ENCODE assay signal across 8 cellular contexts in genomic region chr17:59837362-59838195, GRCh38. TPM values are rescaled to one million over a fixed set of nuclear protein-coding genes. Genes with fewer than 3 reads are reported as not detected.
A peak's percentile ranks its signal among the peaks of the same experiment; 100 is the strongest.
DNase-seq lines count a peak whose midpoint lies in the region; ATAC-seq and TF ChIP-seq lines count a peak whose summit lies in the region.

No MANE protein-coding gene starts in this region.

- H3K4me3 ChIP-seq in CD8-positive, alpha-beta memory T cell (ENCODE audit: low read length): peak overlapping the region; percentile 85
- H3K4me3 ChIP-seq in epithelial cell of proximal tubule (ENCODE audit: low read depth, low read length) (peak overlapping the region; percentile 77), mucosa of rectum (ENCODE audit: low read length in 2 of 2) (peak overlapping the region; percentile 96 to 100), upper lobe of left lung (peak overlapping the region; percentile 44 to 66 (median 54))

- no peaks in the 10 kb centered on the region for H3K9me3 ChIP-seq in CD8-positive, alpha-beta memory T cell (ENCODE audit: low read length)
- H3K9me3 ChIP-seq in mucosa of rectum (ENCODE audit: control insufficient read depth in 2 of 2, low read length in 2 of 2) (no peaks in the 10 kb centered on the region), upper lobe of left lung (no peaks in the 10 kb centered on the region)

- H3K27ac ChIP-seq in CD8-positive, alpha-beta memory T cell (ENCODE audit: low read depth, low read length): peak overlapping the region; percentile 95
- H3K27ac ChIP-seq in mucosa of rectum (ENCODE audit: low read depth in 2 of 2, low read length in 2 of 2): peak overlapping the region; percentile 100
- H3K27ac ChIP-seq in upper lobe of left lung: peak overlapping the region; percentile 93 to 96 (median 93)

- DNase-seq in CD8-positive, alpha-beta memory T cell: peak; percentile 46 to 86 (median 66)
- peak; percentile 96 for DNase-seq in NCI-H69 (lab: John Stamatoyannopoulos, UW)
- DNase-seq in activated CD8-positive, alpha-beta T cell treated with anti-CD3 and anti-CD28 coated beads for 36 hours: peak; percentile 82
- peak; percentile 99 for DNase-seq in epithelial cell of proximal tubule (ENCODE audit: low read depth)
- peak in 1 of 2 donors; percentile 83 for DNase-seq in upper lobe of left lung

- no peaks in the 10 kb centered on the region for H3K36me3 ChIP-seq in CD8-positive, alpha-beta memory T cell (ENCODE audit: insufficient read depth, low read length)
- H3K36me3 ChIP-seq in mucosa of rectum (ENCODE audit: control insufficient read depth in 2 of 2, insufficient read depth in 2 of 2, low read length in 2 of 2) (peaks cover 21 to 22% of the 10 kb centered on the region in 2 donors), upper lobe of left lung (peaks cover 0 to 38% (median 5%) of the 10 kb centered on the region in 4 donors)

- TF ChIP-seq POLR2A in upper lobe of left lung (IDR thresholded peaks at IDR 0.05): peak in 3 of 4 donors; percentile 83 to 94 (median 93)

- intact Hi-C loops in activated CD8-positive, alpha-beta T cell treated with anti-CD3 and anti-CD28 coated beads for 36 hours (cut with micrococcal nuclease): loop anchor here (1.0 to 2.0 kb wide), 2 partner anchors 8 to 51 kb away; no protein-coding TSS in a partner anchor

- peaks cover 48 to 63% (median 61%) of the 10 kb centered on the region in 3 donors for H3K4me1 Mint-ChIP-seq in CD8-positive, alpha-beta memory T cell
- H3K4me1 Mint-ChIP-seq in activated CD8-positive, alpha-beta T cell treated with anti-CD3 and anti-CD28 coated beads for 36 hours (ENCODE audit: low read depth): peaks cover 29% of the 10 kb centered on the region

- peak; percentile 81 to 98 (median 92) for TF ChIP-seq EP300 in upper lobe of left lung (IDR thresholded peaks at IDR 0.05)

- peak overlapping the region; percentile 93 to 100 (median 96) for H3K27ac Mint-ChIP-seq in CD8-positive, alpha-beta memory T cell
- H3K27ac Mint-ChIP-seq in activated CD8-positive, alpha-beta T cell treated with anti-CD3 and anti-CD28 coated beads for 36 hours: peak overlapping the region; percentile 99

- H3K4me1 ChIP-seq in CD8-positive, alpha-beta memory T cell (ENCODE audit: insufficient read depth, low read length): peaks cover 9% of the 10 kb centered on the region
- peaks cover 5 to 16% of the 10 kb centered on the region in 2 donors for H3K4me1 ChIP-seq in mucosa of rectum (ENCODE audit: control insufficient read depth in 2 of 2, insufficient read depth in 2 of 2, low read length in 2 of 2)
- H3K4me1 ChIP-seq in upper lobe of left lung: peaks cover 11 to 41% (median 22%) of the 10 kb centered on the region in 4 donors

- H3K36me3 Mint-ChIP-seq in CD8-positive, alpha-beta memory T cell: peaks cover 0 to 37% (median 6%) of the 10 kb centered on the region in 3 donors
- peaks cover 67% of the 10 kb centered on the region for H3K36me3 Mint-ChIP-seq in activated CD8-positive, alpha-beta T cell treated with anti-CD3 and anti-CD28 coated beads for 36 hours (ENCODE audit: low read depth)

- H3K9ac ChIP-seq in mucosa of rectum (ENCODE audit: low read depth in 1 of 2, low read length in 2 of 2): peak overlapping the region; percentile 99 to 100

- 1 to 4% methylated on average over 8 of the region's 8 CpGs for WGBS in upper lobe of left lung, 2 donors

- ATAC-seq in GM19043 (IDR thresholded peaks at IDR 0.05; ENCODE audit: low read depth, unreplicated experiment) (peak; percentile 78), HG03175 (IDR thresholded peaks at IDR 0.05; ENCODE audit: unreplicated experiment) (peak; percentile 86), upper lobe of left lung (ENCODE audit: low FRiP score in 2 of 2) (peak; percentile 89 to 96)
- ATAC-seq in activated CD8-positive, alpha-beta T cell treated with anti-CD3 and anti-CD28 coated beads for 36 hours: peak; percentile 86

- no peaks in the 10 kb centered on the region for H3K27me3 ChIP-seq in CD8-positive, alpha-beta memory T cell (ENCODE audit: insufficient read depth, low read length, poor library complexity, severe bottlenecking)
- no peaks in the 10 kb centered on the region for H3K27me3 ChIP-seq in mucosa of rectum (ENCODE audit: control insufficient read depth in 2 of 2, insufficient read depth in 2 of 2, low read length in 2 of 2)
- no peaks in the 10 kb centered on the region for H3K27me3 ChIP-seq in upper lobe of left lung

- CTCF ChIA-PET in CD8-positive, alpha-beta memory T cell (lab: Charles Lee): interaction anchor here (1.0 to 7.7 kb wide), 8 partner anchors 12 to 90 kb away, joined by 3 to 64 read pairs (median 6); no protein-coding TSS in a partner anchor
- CTCF ChIA-PET in activated CD8-positive, alpha-beta T cell treated with anti-CD3 and anti-CD28 coated beads for 36 hours (lab: Charles Lee): interaction anchor here (1.0 to 5.8 kb wide), 6 partner anchors 10 to 85 kb away, joined by 3 to 51 read pairs (median 7); no protein-coding TSS in a partner anchor

- H3K27me3 Mint-ChIP-seq in CD8-positive, alpha-beta memory T cell: no peaks in the 10 kb centered on the region
- peaks cover 2% of the 10 kb centered on the region for H3K27me3 Mint-ChIP-seq in activated CD8-positive, alpha-beta T cell treated with anti-CD3 and anti-CD28 coated beads for 36 hours

- H3K4me3 Mint-ChIP-seq in CD8-positive, alpha-beta memory T cell: peak overlapping the region; percentile 92 to 99 (median 94)
- peak overlapping the region; percentile 83 for H3K4me3 Mint-ChIP-seq in activated CD8-positive, alpha-beta T cell treated with anti-CD3 and anti-CD28 coated beads for 36 hours

- no peaks in the 10 kb centered on the region for H3K9me3 Mint-ChIP-seq in CD8-positive, alpha-beta memory T cell
- no peaks in the 10 kb centered on the region for H3K9me3 Mint-ChIP-seq in activated CD8-positive, alpha-beta T cell treated with anti-CD3 and anti-CD28 coated beads for 36 hours

- POLR2A ChIA-PET in CD8-positive, alpha-beta memory T cell (lab: Charles Lee): interaction anchor here (0.6 to 4.3 kb wide), 6 partner anchors 9 to 1210 kb away, joined by 3 to 45 read pairs (median 8); partner anchors contain the start of gene HEATR6
- POLR2A ChIA-PET in activated CD8-positive, alpha-beta T cell treated with anti-CD3 and anti-CD28 coated beads for 36 hours (lab: Charles Lee): interaction anchor here (0.7 to 27.9 kb wide), 13 partner anchors 9 to 1494 kb away, joined by 3 to 1156 read pairs (median 7); partner anchors contain the start of genes CLTC, PTRH2 and VMP1

- no peak for TF ChIP-seq CTCF in activated CD8-positive, alpha-beta T cell treated with anti-CD3 and anti-CD28 coated beads for 36 hours (IDR thresholded peaks at IDR 0.05)
- no peak for TF ChIP-seq CTCF in epithelial cell of proximal tubule (conservative IDR thresholded peaks at IDR 0.05; ENCODE audit: low read depth, low read length)
- TF ChIP-seq CTCF in upper lobe of left lung (IDR thresholded peaks at IDR 0.05): no peak

RNA-seq across cellular contexts. Expression of gene TUBD1, which starts 55.2 kb away (rescaled TPM):
- 10 to 100 TPM in 1 of 2 experiments, 1 to 10 TPM in 1; 9.5 to 11.9 TPM for total RNA-seq in CD8-positive, alpha-beta memory T cell
- 17.3 TPM for polyA plus RNA-seq in CD8-positive, alpha-beta memory T cell
- total RNA-seq in activated CD8-positive, alpha-beta T cell treated with anti-CD3 and anti-CD28 coated beads for 36 hours: 10 to 100 TPM in 1 of 2 experiments, 1 to 10 TPM in 1; 7.9 to 11.1 TPM
- total RNA-seq in epithelial cell of proximal tubule (3.4 and 9.5 TPM in 2 replicates), upper lobe of left lung (10 to 100 TPM in 1 of 6 donors, 1 to 10 TPM in 5; 3.1 to 52.4 (median 7.6) TPM)

RNA-seq across cellular contexts. Expression of gene RPS6KB1, which starts 55.3 kb away (rescaled TPM):
- 10 to 100 TPM; 44.5 to 52.3 TPM for total RNA-seq in CD8-positive, alpha-beta memory T cell
- 24.4 TPM for polyA plus RNA-seq in CD8-positive, alpha-beta memory T cell
- total RNA-seq in activated CD8-positive, alpha-beta T cell treated with anti-CD3 and anti-CD28 coated beads for 36 hours: 10 to 100 TPM; 39.9 to 44.2 TPM
- total RNA-seq in epithelial cell of proximal tubule (25.0 and 26.3 TPM in 2 replicates), upper lobe of left lung (10 to 100 TPM; 13.1 to 60.8 (median 30.3) TPM)
